ENCODE assay signal across 8 cellular contexts in the genomic region with DNA sequence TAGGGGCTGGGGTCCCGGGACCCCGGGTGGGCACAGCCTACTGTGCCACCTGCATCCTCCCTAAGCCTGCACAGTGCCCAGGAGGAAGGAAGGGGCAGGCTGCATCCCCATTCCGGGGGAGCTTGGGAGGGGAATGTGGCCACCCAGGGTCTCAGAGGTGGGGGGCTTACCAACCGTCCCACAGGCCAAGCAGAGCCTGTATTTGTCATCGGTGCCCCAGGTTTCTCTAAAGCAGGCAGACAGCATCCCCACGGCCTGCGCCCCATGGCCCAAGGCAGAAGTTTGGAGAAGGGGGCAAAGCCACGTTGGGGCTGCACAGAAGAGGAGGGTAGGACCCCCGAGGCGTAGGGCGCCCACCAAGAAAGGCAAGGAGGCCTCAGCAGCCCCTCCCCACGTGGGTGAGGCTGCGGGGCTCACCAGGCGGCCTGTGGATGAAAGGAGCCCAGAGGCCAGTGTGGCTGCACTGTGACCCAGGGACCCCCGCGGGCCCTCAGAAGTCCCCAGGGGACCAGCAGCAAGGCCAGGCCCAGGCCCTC. TPM values are rescaled to one million over a fixed set of nuclear protein-coding genes. Genes with fewer than 3 reads are reported as not detected.
DNase-seq lines count a peak whose midpoint lies in the region; ATAC-seq and TF ChIP-seq lines count a peak whose summit lies in the region.

No MANE protein-coding gene starts in this region.

- ATAC-seq in psoas muscle (peak in 1 of 4 donors; percentile 10), HG02885 (IDR thresholded peaks at IDR 0.05; ENCODE audit: poor library complexity, unreplicated experiment) (no peak)

- H3K27ac ChIP-seq in C4-2B (peak overlapping the region; percentile 73), SJCRH30 (peak overlapping the region; percentile 85), esophagus muscularis mucosa (replicated peaks in 1 of 4) (peak overlapping the region; percentile 76 to 79 (median 76)), psoas muscle (no peak overlapping the region)

- no peak for TF ChIP-seq POLR2A in esophagus muscularis mucosa (IDR thresholded peaks at IDR 0.05; ENCODE audit: low read depth)

- peak overlapping the region; percentile 76 for H3K4me3 ChIP-seq in SJCRH30
- H3K4me3 ChIP-seq in esophagus muscularis mucosa = peak overlapping the region; percentile 78 to 90 (median 81)
- peak overlapping the region; percentile 63 for H3K4me3 ChIP-seq in psoas muscle

- H3K4me1 ChIP-seq in SJCRH30 (peaks cover 24% of the 10 kb centered on the region), esophagus muscularis mucosa (peaks cover 32 to 50% (median 45%) of the 10 kb centered on the region in 4 donors), psoas muscle (peaks cover 5% of the 10 kb centered on the region)

- DNase-seq in SJCRH30 (peak; percentile 52 to 61), esophagus muscularis mucosa (ENCODE audit: extremely low spot score) (no peak), psoas muscle (no peak), GF-D8 (lab: John Stamatoyannopoulos, UW) (no peak), NCI-H2029 (lab: John Stamatoyannopoulos, UW) (no peak), GM20000 (ENCODE audit: low spot score) (no peak)

- peaks cover 17% of the 10 kb centered on the region for H3K27me3 ChIP-seq in SJCRH30
- no peaks in the 10 kb centered on the region for H3K27me3 ChIP-seq in esophagus muscularis mucosa
- peaks cover 0 to 43% (median 6%) of the 10 kb centered on the region in 3 donors for H3K27me3 ChIP-seq in psoas muscle (ENCODE audit: insufficient read depth in 3 of 3, low read length in 2 of 3)

- intact Hi-C loops in esophagus muscularis mucosa (cut with DNase I) (no loop called here), psoas muscle (cut with DNase I) (no loop called here)

- TF ChIP-seq CTCF in C4-2B (conservative IDR thresholded peaks at IDR 0.05) (no peak), esophagus muscularis mucosa (IDR thresholded peaks at IDR 0.05) (no peak), psoas muscle (IDR thresholded peaks at IDR 0.05) (no peak), GM20000 (IDR thresholded peaks at IDR 0.05; ENCODE audit: extremely low read depth, missing control alignments) (no peak)

- WGBS in esophagus muscularis mucosa = 38% methylated on average over 6 of the region's 16 CpGs
- WGBS in psoas muscle, 3 donors = 32 to 39% (median 32%) methylated on average over 10 to 16 of the region's 16 CpGs

- no peak for TF ChIP-seq EP300 in esophagus muscularis mucosa (IDR thresholded peaks at IDR 0.05)

- H3K36me3 ChIP-seq in SJCRH30 (peaks cover 5% of the 10 kb centered on the region; the same call in 1 of the 2 replicates), esophagus muscularis mucosa (peaks cover 0 to 6% (median 0%) of the 10 kb centered on the region in 4 donors), psoas muscle (ENCODE audit: insufficient read depth in 1 of 2, low read depth in 1 of 2) (no peaks in the 10 kb centered on the region)

- no peaks in the 10 kb centered on the region for H3K9me3 ChIP-seq in SJCRH30 (replicated peaks)
- H3K9me3 ChIP-seq in esophagus muscularis mucosa = no peaks in the 10 kb centered on the region
- H3K9me3 ChIP-seq in psoas muscle = no peaks in the 10 kb centered on the region

RNA-seq across cellular contexts. Expression of a gene that starts 0.5 kb away (rescaled TPM):
- total RNA-seq in SJCRH30 (2014; rRNA removed; shearing (Covaris generic)) = 52.5 and 57.2 TPM in 2 replicates
- total RNA-seq in esophagus muscularis mucosa = 10 to 100 TPM in 3 of 4 donors, 1 to 10 TPM in 1; 8.3 to 18.5 (median 16.3) TPM
- 1 to 10 TPM; 1.3 to 2.3 (median 1.7) TPM for total RNA-seq in psoas muscle
- polyA plus RNA-seq in psoas muscle = under 1 TPM; 0.34 to 0.96 (median 0.52) TPM

RNA-seq across cellular contexts. Expression of a gene that starts 23.0 kb away (rescaled TPM):
- 0.05 TPM in 1 of 2 replicates, not detected in the other for total RNA-seq in SJCRH30 (2014; rRNA removed; shearing (Covaris generic))
- total RNA-seq in esophagus muscularis mucosa (not detected), psoas muscle (not detected)
- not detected for polyA plus RNA-seq in psoas muscle

RNA-seq across cellular contexts. Expression of a gene that starts 36.7 kb away (rescaled TPM):
- 17.0 and 19.4 TPM in 2 replicates for total RNA-seq in SJCRH30 (2014; rRNA removed; shearing (Covaris generic))
- total RNA-seq in esophagus muscularis mucosa (10 to 100 TPM; 29.5 to 41.3 (median 35.8) TPM), psoas muscle (10 to 100 TPM in 3 of 4 donors, 1 to 10 TPM in 1; 8.2 to 29.6 (median 21.1) TPM)
- 10 to 100 TPM; 18.5 to 40.7 (median 18.7) TPM for polyA plus RNA-seq in psoas muscle

RNA-seq across cellular contexts. Expression of a gene that starts 46.6 kb away (rescaled TPM):
- total RNA-seq in SJCRH30 (2014; rRNA removed; shearing (Covaris generic)) = 8.8 and 11.8 TPM in 2 replicates
- total RNA-seq in esophagus muscularis mucosa (1 to 10 TPM; 1.2 to 4.2 (median 1.9) TPM), psoas muscle (1 to 10 TPM in 1 of 4 donors, under 1 TPM in 3; 0.26 to 1.1 (median 0.71) TPM)
- under 1 TPM; 0.39 to 0.56 (median 0.51) TPM for polyA plus RNA-seq in psoas muscle

Comparison
In these comparisons a context has a peak if more than half of its experiments do, and no peak if none do; other contexts are left out.
1. DNase-seq: peak in SJCRH30 (2 of 2); none in esophagus muscularis mucosa (single experiment), psoas muscle (0 of 2), GF-D8 (single experiment), NCI-H2029 (single experiment) and GM20000 (single experiment).
2. Peak in every context shown above with its lines, with median percentiles within 50 percentile points of each other: H3K4me3 ChIP-seq.